21 cellular contexts compared by ENCODE assay signal in the genomic region with DNA sequence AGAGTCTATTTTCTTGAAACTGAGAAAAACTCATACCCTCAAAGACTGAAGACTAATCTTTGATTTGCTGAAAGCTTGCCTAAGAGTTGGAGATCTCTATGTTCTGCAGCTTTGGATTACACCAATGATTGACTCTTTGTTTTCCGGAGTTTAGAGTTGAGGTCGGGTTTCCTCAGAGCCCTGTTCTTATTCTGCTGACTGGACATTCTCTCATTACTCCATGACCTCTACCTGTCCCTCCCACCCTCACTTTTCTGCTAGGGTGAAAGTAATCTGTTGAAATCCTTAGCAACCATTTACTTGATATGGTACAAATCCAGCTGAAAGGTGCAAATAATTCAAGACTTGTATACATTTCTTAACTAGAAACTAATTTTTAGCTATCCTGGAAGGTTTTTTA.
DNase-seq lines count a peak whose midpoint lies in the region; ATAC-seq, FAIRE-seq and TF ChIP-seq lines count a peak whose summit lies in the region.
"Had no signal": no experiment of that assay in that cellular context is flagged by ENCODE, and none has a peak within 500 bp of the region (broad histone marks: within the 10 kb centered on the region; RNA-seq: fewer than 3 reads in every experiment).

No MANE protein-coding gene starts in this region.

- BruUV-seq in IMR-90 (replicated peaks; lab: Mats Ljungman, UMichigan), result no TSS peak

- no peak overlapping the region for H4K91ac ChIP-seq in IMR-90 (ENCODE audit: insufficient read depth, low read depth, low read length)
- H4K91ac ChIP-seq in H1 (replicated peaks; ENCODE audit: insufficient read length, low read length), result no peak overlapping the region

- H3K79me2 ChIP-seq in H1 (ENCODE audit: control insufficient read depth in 1 of 2, insufficient read depth in 2 of 2, low read length in 2 of 2), result no peaks in the 10 kb centered on the region

- no peak overlapping the region for H3K4me3 ChIP-seq in A549
- H3K4me3 ChIP-seq in IMR-90 (ENCODE audit: insufficient read depth, low read depth, low read length), result no peak overlapping the region
- no peak overlapping the region for H3K4me3 ChIP-seq in H1 (ENCODE audit: extremely low read depth in 1 of 4, insufficient read depth in 2 of 4, low read depth in 3 of 4, low read length in 4 of 4)
- H3K4me3 ChIP-seq: BLaER1 treated with 17β-estradiol and CSF1 and Interleukin-3, amounts not matched to agents 10 nM and 100 nM had no signal

- H3K27me3 ChIP-seq in IMR-90 (ENCODE audit: control insufficient read depth, insufficient read depth, low read length), result no peaks in the 10 kb centered on the region
- H3K27me3 ChIP-seq in H1 (replicated peaks in 1 of 4; ENCODE audit: control insufficient read depth in 3 of 4, extremely low read depth in 1 of 4, insufficient read depth in 3 of 4, low read length in 3 of 4), result no peaks in the 10 kb centered on the region
- H3K27me3 ChIP-seq: BLaER1 treated with 17β-estradiol and CSF1 and Interleukin-3, amounts not matched to agents 10 nM and 100 nM had no signal

- H3K79me1 ChIP-seq in IMR-90 (ENCODE audit: low read depth in 1 of 2, low read length in 2 of 2) (no peaks in the 10 kb centered on the region), H1 (ENCODE audit: low read depth, low read length) (no peaks in the 10 kb centered on the region)

- H2AK5ac ChIP-seq in IMR-90 (ENCODE audit: low read depth, low read length), result no peak overlapping the region
- no peak overlapping the region for H2AK5ac ChIP-seq in H1 (ENCODE audit: low read depth, low read length)

- no peak overlapping the region for H3K14ac ChIP-seq in IMR-90 (replicated peaks; ENCODE audit: low read depth, low read length)
- no peak overlapping the region for H3K14ac ChIP-seq in H1 (ENCODE audit: insufficient read length)

- no peak overlapping the region for H2BK5ac ChIP-seq in IMR-90 (ENCODE audit: low read depth, low read length, poor library complexity, severe bottlenecking)
- no peak overlapping the region for H2BK5ac ChIP-seq in H1 (ENCODE audit: low read depth, low read length)

- H3K23ac ChIP-seq in IMR-90 (ENCODE audit: low read depth, low read length), result no peak overlapping the region
- no peak overlapping the region for H3K23ac ChIP-seq in H1 (ENCODE audit: insufficient read length)

- H3K27me3 Mint-ChIP-seq in activated T-cell treated with anti-CD3 and anti-CD28 coated beads, Interleukin-2, amount 50 U/mL, for 4 hours (ENCODE audit: low read depth), result no peaks in the 10 kb centered on the region
- H3K27me3 Mint-ChIP-seq: B cell; CD4-positive, alpha-beta T cell had no signal

- DNase-seq in A549 (ENCODE audit: low read depth in 1 of 2, low spot score in 1 of 2) (no peak), IMR-90 (no peak), H1 (ENCODE audit: low read depth in 1 of 2, low spot score in 2 of 2) (no peak), KBM-7 (no peak)
- no peak for DNase-seq in activated T-cell treated with anti-CD3 and anti-CD28 coated beads, Interleukin-2, amount 50 U/mL, for 4 hours
- DNase-seq: 8988T; AML-193; Caco-2; Calu3; CD4-positive, alpha-beta T cell; CD8-positive, alpha-beta T cell; DMS79 treated with DMSO at 0.1 percent for 48 hours; GF-D8 had no signal

- TF ChIP-seq POLR2A in A549 (IDR thresholded peaks at IDR 0.05; ENCODE audit: low read length) (no peak), IMR-90 (IDR thresholded peaks at IDR 0.05; ENCODE audit: low read depth, low read length) (no peak), H1 (IDR thresholded peaks at IDR 0.05; ENCODE audit: control extremely low read depth in 1 of 2, low read depth in 2 of 2, low read length in 2 of 2) (no peak)

- H2BK120ac ChIP-seq in IMR-90 (ENCODE audit: low read depth, low read length), result no peak overlapping the region
- no peak overlapping the region for H2BK120ac ChIP-seq in H1 (replicated peaks; ENCODE audit: low read depth, low read length)

- no peaks in the 10 kb centered on the region for H3K9me1 ChIP-seq in IMR-90 (ENCODE audit: insufficient read depth, low read length)

- H3K36me3 Mint-ChIP-seq in activated T-cell treated with anti-CD3 and anti-CD28 coated beads, Interleukin-2, amount 50 U/mL, for 4 hours (ENCODE audit: insufficient read depth), result no peaks in the 10 kb centered on the region
- H3K36me3 Mint-ChIP-seq: CD8-positive, alpha-beta T cell had no signal

- FAIRE-seq in A549 (lab: Jason Lieb, UNC) (no peak), H1 (lab: Jason Lieb, UNC) (no peak)
- FAIRE-seq: A204.1, D721Med, GM12891, GM19239 had no signal

- peaks cover 7% of the 10 kb centered on the region for H3K9me3 Mint-ChIP-seq in activated T-cell treated with anti-CD3 and anti-CD28 coated beads, Interleukin-2, amount 50 U/mL, for 4 hours

- H2AFZ ChIP-seq in IMR-90 (replicated peaks; ENCODE audit: low read length, poor library complexity) (no peak overlapping the region), H1 (ENCODE audit: low read length) (no peak overlapping the region)

- TF ChIP-seq CTCF in A549 (IDR thresholded peaks at IDR 0.05), result no peak
- TF ChIP-seq CTCF in IMR-90 (conservative IDR thresholded peaks at IDR 0.05; ENCODE audit: low read depth, low read length), result no peak
- no peak for TF ChIP-seq CTCF in H1 (IDR thresholded peaks at IDR 0.05; ENCODE audit: control extremely low read depth in 1 of 3, insufficient read depth in 1 of 3, low read depth in 1 of 3, low read length in 3 of 3)

- H3K56ac ChIP-seq in IMR-90 (ENCODE audit: extremely low read depth, insufficient read depth, low read length) (no peak overlapping the region), H1 (replicated peaks; ENCODE audit: insufficient read length, low read depth, low read length) (no peak overlapping the region)

- CTCF ChIA-PET in A549 (lab: Yijun Ruan, JAX) (no interaction called here), IMR-90 (lab: Yijun Ruan, JAX) (no interaction called here), H1 (lab: Charles Lee; ENCODE audit: partially characterized antibody) (no interaction called here)

- intact Hi-C loops in IMR-90 (cut with micrococcal nuclease), result no loop called here

- H3K23me2 ChIP-seq in H1 (ENCODE audit: low read depth, low read length), result no peaks in the 10 kb centered on the region

- ATAC-seq in A549 (no peak), IMR-90 (ENCODE audit: low read depth) (no peak), GM21423 (IDR thresholded peaks at IDR 0.05; ENCODE audit: unreplicated experiment) (no peak)
- no peak for ATAC-seq in activated T-cell treated with anti-CD3 and anti-CD28 coated beads, Interleukin-2, amount 50 U/mL, for 4 hours
- ATAC-seq: CD8-positive, alpha-beta T cell had no signal

- no peak overlapping the region for H3K4me3 Mint-ChIP-seq in activated T-cell treated with anti-CD3 and anti-CD28 coated beads, Interleukin-2, amount 50 U/mL, for 4 hours
- H3K4me3 Mint-ChIP-seq: B cell; CD4-positive, alpha-beta T cell; CD8-positive, alpha-beta T cell had no signal

- no peak overlapping the region for H3K4me2 ChIP-seq in A549
- H3K4me2 ChIP-seq in IMR-90 (ENCODE audit: low read depth, low read length), result no peak overlapping the region
- no peak overlapping the region for H3K4me2 ChIP-seq in H1 (ENCODE audit: insufficient read depth in 1 of 2, low read depth in 2 of 2, low read length in 2 of 2)
- H3K4me2 ChIP-seq: BLaER1 treated with 17β-estradiol and CSF1 and Interleukin-3, amounts not matched to agents 10 nM and 100 nM had no signal

- no peak overlapping the region for H2BK20ac ChIP-seq in IMR-90 (ENCODE audit: low read depth, low read length)
- no peak overlapping the region for H2BK20ac ChIP-seq in H1 (ENCODE audit: low read length)

- H4K5ac ChIP-seq in IMR-90 (ENCODE audit: low read depth, low read length), result no peak overlapping the region
- H4K5ac ChIP-seq in H1 (ENCODE audit: insufficient read length, low read depth, low read length), result no peak overlapping the region

- H3K36me3 ChIP-seq in IMR-90 (ENCODE audit: control insufficient read depth, insufficient read depth, low read length) (no peaks in the 10 kb centered on the region), H1 (ENCODE audit: control insufficient read depth in 2 of 4, insufficient read depth in 4 of 4, low read length in 3 of 4) (no peaks in the 10 kb centered on the region)
- H3K36me3 ChIP-seq: BLaER1 treated with 17β-estradiol and CSF1 and Interleukin-3, amounts not matched to agents 10 nM and 100 nM had no signal

- POLR2A ChIA-PET in A549 (lab: Yijun Ruan, JAX), result no interaction called here
- POLR2A ChIA-PET in IMR-90 (lab: Charles Lee; ENCODE audit: unreplicated experiment), result no interaction called here
- POLR2A ChIA-PET in H1 (lab: Charles Lee; ENCODE audit: partially characterized antibody), result no interaction called here

- no peak overlapping the region for H2BK15ac ChIP-seq in IMR-90 (ENCODE audit: low read depth, low read length)
- no peak overlapping the region for H2BK15ac ChIP-seq in H1 (ENCODE audit: low read length)

- no peak overlapping the region for H3K9ac ChIP-seq in IMR-90 (ENCODE audit: low read depth, low read length)
- H3K9ac ChIP-seq in H1 (replicated peaks in 1 of 4; ENCODE audit: extremely low read depth in 1 of 4, low read depth in 3 of 4, low read length in 3 of 4), result no peak overlapping the region
- H3K9ac ChIP-seq: BLaER1 treated with 17β-estradiol and CSF1 and Interleukin-3, amounts not matched to agents 10 nM and 100 nM had no signal

- in situ Hi-C loops in IMR-90 (cut with MboI; ENCODE audit: low sequenced_read_pairs) (no loop called here), KBM-7 (cut with MboI; ENCODE audit: low pct_unique_long_range_greater_than_20kb, low sequenced_read_pairs) (no loop called here)

- no peak overlapping the region for H2AK9ac ChIP-seq in IMR-90 (replicated peaks; ENCODE audit: low read depth, low read length, poor library complexity)

- H3K9me3 ChIP-seq in A549, result no peaks in the 10 kb centered on the region
- H3K9me3 ChIP-seq in IMR-90 (ENCODE audit: control insufficient read depth, insufficient read depth, low read length), result peaks cover 18% of the 10 kb centered on the region
- H3K9me3 ChIP-seq in H1 (ENCODE audit: insufficient read depth in 2 of 2, low read depth in 1 of 2, low read length in 1 of 2), result peaks cover 0 to under 1% of the 10 kb centered on the region in 2 experiments; a peak in 1 of 4 replicates
- H3K9me3 ChIP-seq: Caco-2 had no signal

- no peak for TF ChIP-seq EP300 in A549 (IDR thresholded peaks at IDR 0.05)
- TF ChIP-seq EP300 in H1 (IDR thresholded peaks at IDR 0.05; ENCODE audit: borderline replicate concordance in 1 of 2, low read depth in 2 of 2, low read length in 2 of 2), result no peak

- H3K4ac ChIP-seq in IMR-90 (ENCODE audit: low read depth, low read length), result no peak overlapping the region
- no peak overlapping the region for H3K4ac ChIP-seq in H1 (replicated peaks; ENCODE audit: insufficient read length, low read depth, low read length)

- no peak overlapping the region for H3K18ac ChIP-seq in IMR-90 (ENCODE audit: low read depth, low read length)
- no peak overlapping the region for H3K18ac ChIP-seq in H1 (ENCODE audit: extremely low read depth, low read length)

- H3K27ac ChIP-seq in A549 (no peak overlapping the region), IMR-90 (ENCODE audit: insufficient read depth, low read length) (no peak overlapping the region), H1 (ENCODE audit: low read depth, low read length) (no peak overlapping the region)
- H3K27ac ChIP-seq: BLaER1 treated with 17β-estradiol and CSF1 and Interleukin-3, amounts not matched to agents 10 nM and 100 nM; C4-2B had no signal

- no peak for TF ChIP-seq RAD21 in A549 (conservative IDR thresholded peaks at IDR 0.05 in 1 of 2, IDR thresholded peaks at IDR 0.05 in 1 of 2)
- TF ChIP-seq RAD21 in IMR-90 (IDR thresholded peaks at IDR 0.05; ENCODE audit: low read length), result no peak
- no peak for TF ChIP-seq RAD21 in H1 (IDR thresholded peaks at IDR 0.05 in 1 of 2, conservative IDR thresholded peaks at IDR 0.05 in 1 of 2; ENCODE audit: low read depth in 2 of 2, low read length in 2 of 2)

- no peaks in the 10 kb centered on the region for H3K4me1 Mint-ChIP-seq in activated T-cell treated with anti-CD3 and anti-CD28 coated beads, Interleukin-2, amount 50 U/mL, for 4 hours (ENCODE audit: low read depth)
- H3K4me1 Mint-ChIP-seq: B cell had no signal

- no peaks in the 10 kb centered on the region for H3K4me1 ChIP-seq in A549
- H3K4me1 ChIP-seq in IMR-90 (ENCODE audit: control insufficient read depth, insufficient read depth, low read length), result no peaks in the 10 kb centered on the region
- H3K4me1 ChIP-seq in H1 (replicated peaks in 1 of 4; ENCODE audit: control insufficient read depth in 3 of 4, insufficient read depth in 4 of 4, low read length in 3 of 4), result peaks cover 0 to 4% (median 0%) of the 10 kb centered on the region in 4 experiments; a peak in 2 of 7 replicates
- H3K4me1 ChIP-seq: BLaER1 treated with 17β-estradiol and CSF1 and Interleukin-3, amounts not matched to agents 10 nM and 100 nM; Caco-2 had no signal

- H2BK12ac ChIP-seq in H1 (ENCODE audit: low read depth, low read length), result no peak overlapping the region

- dilution Hi-C loops in IMR-90 (cut with HindIII; ENCODE audit: low sequenced_read_pairs, unreplicated experiment), result no loop called here

- H4K20me1 ChIP-seq in IMR-90 (ENCODE audit: insufficient read depth, low read length) (no peaks in the 10 kb centered on the region), H1 (replicated peaks in 1 of 2; ENCODE audit: control insufficient read depth in 1 of 2, insufficient read depth in 2 of 2, low read length in 2 of 2) (no peaks in the 10 kb centered on the region)
- H4K20me1 ChIP-seq: BLaER1 treated with 17β-estradiol and CSF1 and Interleukin-3, amounts not matched to agents 10 nM and 100 nM had no signal

- H4K8ac ChIP-seq in IMR-90 (ENCODE audit: low read depth in 2 of 2, low read length in 2 of 2) (no peak overlapping the region), H1 (ENCODE audit: extremely low read depth, insufficient read depth, low read length) (no peak overlapping the region)

- WGBS in A549 (ENCODE audit: missing lambda C conversion rate), result 10% methylated on average over 2 of the region's 2 CpGs
- no CpG with 5 or more reads among the region's 2 CpGs for WGBS in IMR-90 (ENCODE audit: extremely low coverage in 2 of 2, insufficient read length in 1 of 2), 2 experiments
- WGBS in H1 (ENCODE audit: extremely low coverage in 1 of 2, insufficient coverage in 1 of 2, insufficient read length in 1 of 2, insufficient replicate concordance in 2 of 2, low coverage in 1 of 2, low lambda C conversion rate in 2 of 2, missing lambda C conversion rate in 1 of 2), 2 experiments, result 97% methylated on average over 2 of the region's 2 CpGs; no CpG with 5 or more reads in 1 of the 2 experiments

Comparison
In these comparisons a context has a peak if more than half of its experiments do, and no peak if none do; other contexts are left out.
1. Of the 18 proteins assayed by ChIP-seq in both H1 and A549: peak only in H1: none; only in A549: none; in both: MAFK; in neither: 17.